ENCODE assay signal across 1 cellular context in genomic region chr17:39754161-39754957, GRCh38.
A peak's percentile ranks its signal among the peaks of the same experiment; 100 is the strongest.
TF ChIP-seq lines count a peak whose summit lies in the region.

No MANE protein-coding gene starts in this region.

TF ChIP-seq in K562, 482 proteins besides CTCF, POLR2A, EP300 and RAD21 (continued from another document and continues in another):
- TF ChIP-seq HNRNPLL (IDR thresholded peaks at IDR 0.05; ENCODE audit: low read depth, low read length, poor library complexity, severe bottlenecking) (no peak), MAFF (IDR thresholded peaks at IDR 0.05; ENCODE audit: low read length) (no peak), ATF7 (IDR thresholded peaks at IDR 0.05) (peak; percentile 52; the same call in 1 of the 2 replicates), DDX20 (tag; IDR thresholded peaks at IDR 0.05; ENCODE audit: low read depth) (no peak), ERF (CRISPR knock-in tag; IDR thresholded peaks at IDR 0.05) (peak; percentile 83; the same call in 1 of the 2 replicates), TAL1 (IDR thresholded peaks at IDR 0.05) (0 out of 2 replicates have a peak, but pooled peaks have one; percentile 3), KLF6 (CRISPR knock-in tag; IDR thresholded peaks at IDR 0.05; ENCODE audit: borderline replicate concordance) (peak; percentile 46; the same call in 1 of the 2 replicates), CREM (IDR thresholded peaks at IDR 0.05; ENCODE audit: low read depth) (peak; percentile 77), YBX1 (IDR thresholded peaks at IDR 0.05) (no peak), KDM4B (IDR thresholded peaks at IDR 0.05; ENCODE audit: borderline replicate concordance in 2 of 2, low read depth in 1 of 2) (0 out of 4 replicates have a peak, but pooled peaks of 1 of the 2 experiments have one; percentile 25), MTA3 (IDR thresholded peaks at IDR 0.05; ENCODE audit: borderline replicate concordance) (no peak), ZHX1 (conservative IDR thresholded peaks at IDR 0.05; ENCODE audit: low read length) (no peak), ZNF3 (CRISPR knock-in tag; IDR thresholded peaks at IDR 0.05) (no peak), CCNT2 (IDR thresholded peaks at IDR 0.05; ENCODE audit: borderline replicate concordance, extremely low read depth, insufficient read length, low read depth, low read length) (peak; percentile 68), ZNF764 (CRISPR knock-in tag; IDR thresholded peaks at IDR 0.05; ENCODE audit: low read depth) (no peak), LARP7 (IDR thresholded peaks at IDR 0.05) (no peak), RB1 (IDR thresholded peaks at IDR 0.05; ENCODE audit: low read depth) (peak; percentile 81), ZSCAN29 (IDR thresholded peaks at IDR 0.05) (no peak), ZC3H8 (IDR thresholded peaks at IDR 0.05) (no peak), NFRKB (IDR thresholded peaks at IDR 0.05; ENCODE audit: low read depth) (peak; percentile 54; the same call in 1 of the 2 replicates), CBX8 (IDR thresholded peaks at IDR 0.05; ENCODE audit: borderline replicate concordance, extremely low read depth, low read depth, low read length, poor library complexity, severe bottlenecking) (no peak), CBFA2T3 (IDR thresholded peaks at IDR 0.05) (0 out of 2 replicates have a peak, but pooled peaks have one; percentile 18), ZNF830 (CRISPR knock-in tag; IDR thresholded peaks at IDR 0.05) (no peak), ZBTB1 (CRISPR knock-in tag; IDR thresholded peaks at IDR 0.05; ENCODE audit: borderline replicate concordance, low read depth) (peak; percentile 53; the same call in 1 of the 2 replicates), NCOR1 (IDR thresholded peaks at IDR 0.05) (no peak; the same call in 1 of the 2 replicates), POLR3A (IDR thresholded peaks at IDR 0.05; ENCODE audit: borderline replicate concordance, extremely low read depth, insufficient read depth, insufficient read length) (no peak), ZC3H4 (CRISPR knock-in tag; IDR thresholded peaks at IDR 0.05; ENCODE audit: borderline replicate concordance) (no peak), MYNN (IDR thresholded peaks at IDR 0.05) (no peak), MYNN (CRISPR knock-in tag; IDR thresholded peaks at IDR 0.05) (no peak), ZNF398 (CRISPR knock-in tag; IDR thresholded peaks at IDR 0.05) (no peak), CREBBP (IDR thresholded peaks at IDR 0.05; ENCODE audit: low read depth, low read length) (no peak), RFX5 (IDR thresholded peaks at IDR 0.05; ENCODE audit: low read depth, low read length) (no peak), HIVEP1 (CRISPR knock-in tag; IDR thresholded peaks at IDR 0.05) (no peak), ATF2 (CRISPR knock-in tag; IDR thresholded peaks at IDR 0.05) (no peak; the same call in 1 of the 2 replicates)
- TF ChIP-seq, protein P1, sequence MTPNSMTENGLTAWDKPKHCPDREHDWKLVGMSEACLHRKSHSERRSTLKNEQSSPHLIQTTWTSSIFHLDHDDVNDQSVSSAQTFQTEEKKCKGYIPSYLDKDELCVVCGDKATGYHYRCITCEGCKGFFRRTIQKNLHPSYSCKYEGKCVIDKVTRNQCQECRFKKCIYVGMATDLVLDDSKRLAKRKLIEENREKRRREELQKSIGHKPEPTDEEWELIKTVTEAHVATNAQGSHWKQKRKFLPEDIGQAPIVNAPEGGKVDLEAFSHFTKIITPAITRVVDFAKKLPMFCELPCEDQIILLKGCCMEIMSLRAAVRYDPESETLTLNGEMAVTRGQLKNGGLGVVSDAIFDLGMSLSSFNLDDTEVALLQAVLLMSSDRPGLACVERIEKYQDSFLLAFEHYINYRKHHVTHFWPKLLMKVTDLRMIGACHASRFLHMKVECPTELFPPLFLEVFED (CRISPR knock-in tag; conservative IDR thresholded peaks at IDR 0.05) = 0 out of 2 replicates have a peak, but pooled peaks have one; percentile 40
- TF ChIP-seq, protein P2, sequence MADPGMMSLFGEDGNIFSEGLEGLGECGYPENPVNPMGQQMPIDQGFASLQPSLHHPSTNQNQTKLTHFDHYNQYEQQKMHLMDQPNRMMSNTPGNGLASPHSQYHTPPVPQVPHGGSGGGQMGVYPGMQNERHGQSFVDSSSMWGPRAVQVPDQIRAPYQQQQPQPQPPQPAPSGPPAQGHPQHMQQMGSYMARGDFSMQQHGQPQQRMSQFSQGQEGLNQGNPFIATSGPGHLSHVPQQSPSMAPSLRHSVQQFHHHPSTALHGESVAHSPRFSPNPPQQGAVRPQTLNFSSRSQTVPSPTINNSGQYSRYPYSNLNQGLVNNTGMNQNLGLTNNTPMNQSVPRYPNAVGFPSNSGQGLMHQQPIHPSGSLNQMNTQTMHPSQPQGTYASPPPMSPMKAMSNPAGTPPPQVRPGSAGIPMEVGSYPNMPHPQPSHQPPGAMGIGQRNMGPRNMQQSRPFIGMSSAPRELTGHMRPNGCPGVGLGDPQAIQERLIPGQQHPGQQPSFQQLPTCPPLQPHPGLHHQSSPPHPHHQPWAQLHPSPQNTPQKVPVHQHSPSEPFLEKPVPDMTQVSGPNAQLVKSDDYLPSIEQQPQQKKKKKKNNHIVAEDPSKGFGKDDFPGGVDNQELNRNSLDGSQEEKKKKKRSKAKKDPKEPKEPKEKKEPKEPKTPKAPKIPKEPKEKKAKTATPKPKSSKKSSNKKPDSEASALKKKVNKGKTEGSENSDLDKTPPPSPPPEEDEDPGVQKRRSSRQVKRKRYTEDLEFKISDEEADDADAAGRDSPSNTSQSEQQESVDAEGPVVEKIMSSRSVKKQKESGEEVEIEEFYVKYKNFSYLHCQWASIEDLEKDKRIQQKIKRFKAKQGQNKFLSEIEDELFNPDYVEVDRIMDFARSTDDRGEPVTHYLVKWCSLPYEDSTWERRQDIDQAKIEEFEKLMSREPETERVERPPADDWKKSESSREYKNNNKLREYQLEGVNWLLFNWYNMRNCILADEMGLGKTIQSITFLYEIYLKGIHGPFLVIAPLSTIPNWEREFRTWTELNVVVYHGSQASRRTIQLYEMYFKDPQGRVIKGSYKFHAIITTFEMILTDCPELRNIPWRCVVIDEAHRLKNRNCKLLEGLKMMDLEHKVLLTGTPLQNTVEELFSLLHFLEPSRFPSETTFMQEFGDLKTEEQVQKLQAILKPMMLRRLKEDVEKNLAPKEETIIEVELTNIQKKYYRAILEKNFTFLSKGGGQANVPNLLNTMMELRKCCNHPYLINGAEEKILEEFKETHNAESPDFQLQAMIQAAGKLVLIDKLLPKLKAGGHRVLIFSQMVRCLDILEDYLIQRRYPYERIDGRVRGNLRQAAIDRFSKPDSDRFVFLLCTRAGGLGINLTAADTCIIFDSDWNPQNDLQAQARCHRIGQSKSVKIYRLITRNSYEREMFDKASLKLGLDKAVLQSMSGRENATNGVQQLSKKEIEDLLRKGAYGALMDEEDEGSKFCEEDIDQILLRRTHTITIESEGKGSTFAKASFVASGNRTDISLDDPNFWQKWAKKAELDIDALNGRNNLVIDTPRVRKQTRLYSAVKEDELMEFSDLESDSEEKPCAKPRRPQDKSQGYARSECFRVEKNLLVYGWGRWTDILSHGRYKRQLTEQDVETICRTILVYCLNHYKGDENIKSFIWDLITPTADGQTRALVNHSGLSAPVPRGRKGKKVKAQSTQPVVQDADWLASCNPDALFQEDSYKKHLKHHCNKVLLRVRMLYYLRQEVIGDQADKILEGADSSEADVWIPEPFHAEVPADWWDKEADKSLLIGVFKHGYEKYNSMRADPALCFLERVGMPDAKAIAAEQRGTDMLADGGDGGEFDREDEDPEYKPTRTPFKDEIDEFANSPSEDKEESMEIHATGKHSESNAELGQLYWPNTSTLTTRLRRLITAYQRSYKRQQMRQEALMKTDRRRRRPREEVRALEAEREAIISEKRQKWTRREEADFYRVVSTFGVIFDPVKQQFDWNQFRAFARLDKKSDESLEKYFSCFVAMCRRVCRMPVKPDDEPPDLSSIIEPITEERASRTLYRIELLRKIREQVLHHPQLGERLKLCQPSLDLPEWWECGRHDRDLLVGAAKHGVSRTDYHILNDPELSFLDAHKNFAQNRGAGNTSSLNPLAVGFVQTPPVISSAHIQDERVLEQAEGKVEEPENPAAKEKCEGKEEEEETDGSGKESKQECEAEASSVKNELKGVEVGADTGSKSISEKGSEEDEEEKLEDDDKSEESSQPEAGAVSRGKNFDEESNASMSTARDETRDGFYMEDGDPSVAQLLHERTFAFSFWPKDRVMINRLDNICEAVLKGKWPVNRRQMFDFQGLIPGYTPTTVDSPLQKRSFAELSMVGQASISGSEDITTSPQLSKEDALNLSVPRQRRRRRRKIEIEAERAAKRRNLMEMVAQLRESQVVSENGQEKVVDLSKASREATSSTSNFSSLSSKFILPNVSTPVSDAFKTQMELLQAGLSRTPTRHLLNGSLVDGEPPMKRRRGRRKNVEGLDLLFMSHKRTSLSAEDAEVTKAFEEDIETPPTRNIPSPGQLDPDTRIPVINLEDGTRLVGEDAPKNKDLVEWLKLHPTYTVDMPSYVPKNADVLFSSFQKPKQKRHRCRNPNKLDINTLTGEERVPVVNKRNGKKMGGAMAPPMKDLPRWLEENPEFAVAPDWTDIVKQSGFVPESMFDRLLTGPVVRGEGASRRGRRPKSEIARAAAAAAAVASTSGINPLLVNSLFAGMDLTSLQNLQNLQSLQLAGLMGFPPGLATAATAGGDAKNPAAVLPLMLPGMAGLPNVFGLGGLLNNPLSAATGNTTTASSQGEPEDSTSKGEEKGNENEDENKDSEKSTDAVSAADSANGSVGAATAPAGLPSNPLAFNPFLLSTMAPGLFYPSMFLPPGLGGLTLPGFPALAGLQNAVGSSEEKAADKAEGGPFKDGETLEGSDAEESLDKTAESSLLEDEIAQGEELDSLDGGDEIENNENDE (IDR thresholded peaks at IDR 0.05; ENCODE audit: low read depth, low read length) = no peak
- TF ChIP-seq, protein P3, sequence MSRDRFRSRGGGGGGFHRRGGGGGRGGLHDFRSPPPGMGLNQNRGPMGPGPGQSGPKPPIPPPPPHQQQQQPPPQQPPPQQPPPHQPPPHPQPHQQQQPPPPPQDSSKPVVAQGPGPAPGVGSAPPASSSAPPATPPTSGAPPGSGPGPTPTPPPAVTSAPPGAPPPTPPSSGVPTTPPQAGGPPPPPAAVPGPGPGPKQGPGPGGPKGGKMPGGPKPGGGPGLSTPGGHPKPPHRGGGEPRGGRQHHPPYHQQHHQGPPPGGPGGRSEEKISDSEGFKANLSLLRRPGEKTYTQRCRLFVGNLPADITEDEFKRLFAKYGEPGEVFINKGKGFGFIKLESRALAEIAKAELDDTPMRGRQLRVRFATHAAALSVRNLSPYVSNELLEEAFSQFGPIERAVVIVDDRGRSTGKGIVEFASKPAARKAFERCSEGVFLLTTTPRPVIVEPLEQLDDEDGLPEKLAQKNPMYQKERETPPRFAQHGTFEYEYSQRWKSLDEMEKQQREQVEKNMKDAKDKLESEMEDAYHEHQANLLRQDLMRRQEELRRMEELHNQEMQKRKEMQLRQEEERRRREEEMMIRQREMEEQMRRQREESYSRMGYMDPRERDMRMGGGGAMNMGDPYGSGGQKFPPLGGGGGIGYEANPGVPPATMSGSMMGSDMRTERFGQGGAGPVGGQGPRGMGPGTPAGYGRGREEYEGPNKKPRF (IDR thresholded peaks at IDR 0.05; ENCODE audit: low read depth, low read length) = no peak
